Comparison of ENCODE assay signal across 25 cellular contexts in the genomic region with DNA sequence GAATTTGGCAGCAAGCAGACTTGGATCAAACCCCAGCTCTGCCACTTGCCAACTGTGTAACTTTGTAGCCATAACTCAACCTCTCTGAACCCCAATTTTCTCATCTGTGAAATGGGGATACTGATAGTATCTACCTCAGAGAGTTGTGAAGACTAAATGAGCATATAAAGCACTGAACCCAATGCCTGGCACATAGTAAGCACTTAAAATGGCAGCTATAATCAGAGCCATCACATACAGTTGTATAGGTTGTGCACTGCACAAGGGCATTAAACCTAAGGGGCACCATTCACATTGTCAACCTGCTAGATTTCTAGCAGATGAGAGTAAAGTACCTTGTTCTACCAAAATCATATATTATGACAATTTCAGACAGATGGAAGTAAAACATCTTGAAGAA. TPM values are rescaled to one million over a fixed set of nuclear protein-coding genes. Genes with fewer than 3 reads are reported as not detected.
DNase-seq lines count a peak whose midpoint lies in the region; ATAC-seq and TF ChIP-seq lines count a peak whose summit lies in the region.
"Had no signal": no experiment of that assay in that cellular context is flagged by ENCODE, and none has a peak within 500 bp of the region (broad histone marks: within the 10 kb centered on the region; RNA-seq: fewer than 3 reads in every experiment).

No MANE protein-coding gene starts in this region.

- ATAC-seq in activated CD8-positive, alpha-beta T cell treated with anti-CD3 and anti-CD28 coated beads for 36 hours: no peak
- no peak for ATAC-seq in effector memory CD8-positive, alpha-beta T cell (replicated peaks)
- ATAC-seq: A549 had no signal

- DNase-seq in activated naive CD8-positive, alpha-beta T cell treated with anti-CD3 and anti-CD28 coated beads for 36 hours: no peak
- no peak for DNase-seq in activated CD8-positive, alpha-beta T cell treated with anti-CD3 and anti-CD28 coated beads for 36 hours
- DNase-seq in effector memory CD8-positive, alpha-beta T cell: no peak
- DNase-seq in tibial nerve (ENCODE audit: low spot score in 2 of 2) (no peak), SIG-M5 treated with dmso at 0.1 percent for 504 hours (lab: John Stamatoyannopoulos, UW; ENCODE audit: unreplicated experiment) (no peak), nucleus accumbens (lab: John Stamatoyannopoulos, UW) (no peak)
- DNase-seq: AML-193; CD4-positive, alpha-beta memory T cell; DMS 273 treated with DMSO at 0.1 percent for 48 hours; DMS79; EL; GDM1; Karpas-422; NCI-H1092; NCI-H1436; NCI-H187; NCI-H2171 treated with DMSO at 0.1 percent for 48 hours; NCI-H524; NCI-H774; SIG-M5; SK-N-SH had no signal

- H3K4me1 ChIP-seq in tibial nerve: peaks cover 0 to 10% (median 4%) of the 10 kb centered on the region in 4 donors
- H3K4me1 ChIP-seq: A549 had no signal

- no peak for TF ChIP-seq POLR2A in tibial nerve (IDR thresholded peaks at IDR 0.05)

- CTCF ChIA-PET in activated CD8-positive, alpha-beta T cell treated with anti-CD3 and anti-CD28 coated beads for 36 hours (lab: Charles Lee): interaction anchor here (7.3 to 10.1 kb wide), 2 partner anchors 15 to 86 kb away, joined by 92 to 114 read pairs; a partner anchor contains a TSS

- H3K27me3 ChIP-seq in tibial nerve: no peaks in the 10 kb centered on the region
- H3K27me3 ChIP-seq: BLaER1 treated with 17β-estradiol and CSF1 and Interleukin-3, amounts not matched to agents 10 nM and 100 nM had no signal

- TF ChIP-seq EP300 in tibial nerve (IDR thresholded peaks at IDR 0.05): no peak

- peaks cover 13% of the 10 kb centered on the region for H3K4me1 Mint-ChIP-seq in activated naive CD8-positive, alpha-beta T cell (ENCODE audit: low read depth)
- H3K4me1 Mint-ChIP-seq in activated naive CD8-positive, alpha-beta T cell treated with anti-CD3 and anti-CD28 coated beads for 36 hours: peaks cover 21% of the 10 kb centered on the region
- peaks cover 10% of the 10 kb centered on the region for H3K4me1 Mint-ChIP-seq in activated CD8-positive, alpha-beta T cell treated with anti-CD3 and anti-CD28 coated beads for 36 hours (ENCODE audit: low read depth)
- peaks cover 7 to 11% of the 10 kb centered on the region in 2 donors for H3K4me1 Mint-ChIP-seq in effector memory CD8-positive, alpha-beta T cell (ENCODE audit: low read depth in 2 of 2)

- peak overlapping the region; percentile 50 for H3K27ac Mint-ChIP-seq in activated naive CD8-positive, alpha-beta T cell
- H3K27ac Mint-ChIP-seq in activated naive CD8-positive, alpha-beta T cell treated with anti-CD3 and anti-CD28 coated beads for 36 hours: no peak overlapping the region
- peak overlapping the region; percentile 46 for H3K27ac Mint-ChIP-seq in activated CD8-positive, alpha-beta T cell treated with anti-CD3 and anti-CD28 coated beads for 36 hours
- H3K27ac Mint-ChIP-seq in effector memory CD8-positive, alpha-beta T cell: peak overlapping the region; percentile 31 to 41

- H3K36me3 ChIP-seq in tibial nerve: peaks cover 0 to 46% (median 0%) of the 10 kb centered on the region in 3 donors

- no peak for TF ChIP-seq CTCF in activated CD8-positive, alpha-beta T cell treated with anti-CD3 and anti-CD28 coated beads for 36 hours (IDR thresholded peaks at IDR 0.05)
- no peak for TF ChIP-seq CTCF in tibial nerve (IDR thresholded peaks at IDR 0.05)

- H3K9me3 Mint-ChIP-seq in activated naive CD8-positive, alpha-beta T cell (ENCODE audit: low read depth): no peaks in the 10 kb centered on the region
- no peaks in the 10 kb centered on the region for H3K9me3 Mint-ChIP-seq in activated naive CD8-positive, alpha-beta T cell treated with anti-CD3 and anti-CD28 coated beads for 36 hours
- H3K9me3 Mint-ChIP-seq in activated CD8-positive, alpha-beta T cell treated with anti-CD3 and anti-CD28 coated beads for 36 hours: no peaks in the 10 kb centered on the region
- H3K9me3 Mint-ChIP-seq in effector memory CD8-positive, alpha-beta T cell: no peaks in the 10 kb centered on the region

- H3K4me3 Mint-ChIP-seq in activated naive CD8-positive, alpha-beta T cell: no peak overlapping the region
- H3K4me3 Mint-ChIP-seq in activated naive CD8-positive, alpha-beta T cell treated with anti-CD3 and anti-CD28 coated beads for 36 hours: no peak overlapping the region
- no peak overlapping the region for H3K4me3 Mint-ChIP-seq in activated CD8-positive, alpha-beta T cell treated with anti-CD3 and anti-CD28 coated beads for 36 hours
- H3K4me3 Mint-ChIP-seq in effector memory CD8-positive, alpha-beta T cell: no peak overlapping the region
- H3K4me3 Mint-ChIP-seq: CD4-positive, alpha-beta memory T cell had no signal

- H3K4me3 ChIP-seq in tibial nerve: no peak overlapping the region
- H3K4me3 ChIP-seq: A549; BLaER1 treated with 17β-estradiol and CSF1 and Interleukin-3, amounts not matched to agents 10 nM and 100 nM had no signal

- H3K36me3 Mint-ChIP-seq in activated naive CD8-positive, alpha-beta T cell: no peaks in the 10 kb centered on the region
- peaks cover 3% of the 10 kb centered on the region for H3K36me3 Mint-ChIP-seq in activated naive CD8-positive, alpha-beta T cell treated with anti-CD3 and anti-CD28 coated beads for 36 hours
- H3K36me3 Mint-ChIP-seq in activated CD8-positive, alpha-beta T cell treated with anti-CD3 and anti-CD28 coated beads for 36 hours (ENCODE audit: low read depth): peaks cover 15% of the 10 kb centered on the region
- peaks cover 54% of the 10 kb centered on the region for H3K36me3 Mint-ChIP-seq in effector memory CD8-positive, alpha-beta T cell (ENCODE audit: insufficient read depth)

- intact Hi-C loops in activated CD8-positive, alpha-beta T cell treated with anti-CD3 and anti-CD28 coated beads for 36 hours (cut with micrococcal nuclease): loop anchor here (10.0 kb wide), 1 partner anchor 213 kb away; no protein-coding TSS in a partner anchor

- no peaks in the 10 kb centered on the region for H3K27me3 Mint-ChIP-seq in activated naive CD8-positive, alpha-beta T cell
- H3K27me3 Mint-ChIP-seq in activated naive CD8-positive, alpha-beta T cell treated with anti-CD3 and anti-CD28 coated beads for 36 hours: no peaks in the 10 kb centered on the region
- H3K27me3 Mint-ChIP-seq in activated CD8-positive, alpha-beta T cell treated with anti-CD3 and anti-CD28 coated beads for 36 hours: no peaks in the 10 kb centered on the region
- H3K27me3 Mint-ChIP-seq in effector memory CD8-positive, alpha-beta T cell: no peaks in the 10 kb centered on the region
- H3K27me3 Mint-ChIP-seq: CD4-positive, alpha-beta memory T cell had no signal

- H3K9me3 ChIP-seq in tibial nerve: no peaks in the 10 kb centered on the region
- H3K9me3 ChIP-seq: A549; BLaER1 treated with 17β-estradiol and CSF1 and Interleukin-3, amounts not matched to agents 10 nM and 100 nM; SK-N-SH had no signal

- POLR2A ChIA-PET in activated CD8-positive, alpha-beta T cell treated with anti-CD3 and anti-CD28 coated beads for 36 hours (lab: Charles Lee): interaction anchor here (3.0 kb wide), 1 partner anchor 11 kb away, joined by 17 read pairs; a partner anchor contains a TSS

- no peak overlapping the region for H3K27ac ChIP-seq in tibial nerve
- H3K27ac ChIP-seq: A549; BLaER1 treated with 17β-estradiol and CSF1 and Interleukin-3, amounts not matched to agents 10 nM and 100 nM; HL-60 had no signal

RNA-seq across cellular contexts. Expression of a gene that starts 10.6 kb away (rescaled TPM):
- total RNA-seq in activated naive CD8-positive, alpha-beta T cell treated with anti-CD3 and anti-CD28 coated beads for 36 hours: 10 to 100 TPM; 10.4 TPM
- total RNA-seq in activated CD8-positive, alpha-beta T cell treated with anti-CD3 and anti-CD28 coated beads for 36 hours: 10 to 100 TPM; 18.6 to 20.6 TPM
- 10 to 100 TPM; 32.7 to 58.8 (median 46.0) TPM for total RNA-seq in tibial nerve
